1 cellular context compared by ENCODE assay signal in the genomic region with DNA sequence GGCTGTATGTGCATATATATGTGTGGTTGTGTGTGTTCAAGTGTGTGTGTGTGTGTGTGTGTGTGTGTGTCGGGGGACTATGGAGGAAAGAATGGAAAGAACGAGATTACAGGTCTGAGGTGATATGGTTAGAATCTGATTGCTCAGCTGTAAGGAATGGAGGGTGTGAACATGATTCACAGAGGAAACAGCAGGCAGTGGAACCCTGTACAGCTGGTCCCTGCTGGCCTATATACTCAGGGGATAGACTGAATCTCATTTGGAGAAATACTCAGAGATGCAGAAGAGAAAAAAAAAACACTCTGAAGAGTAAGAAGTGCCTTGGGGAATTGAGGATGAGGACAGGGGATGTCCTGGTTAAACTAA.
TF ChIP-seq lines count a peak whose summit lies in the region.

No MANE protein-coding gene starts in this region.

TF ChIP-seq in SK-N-SH treated with all-trans-retinoic acid at 6 μM for 48 hours, 23 proteins besides CTCF, POLR2A, EP300 and RAD21 (continued from another document):
- TF ChIP-seq, protein P1, sequence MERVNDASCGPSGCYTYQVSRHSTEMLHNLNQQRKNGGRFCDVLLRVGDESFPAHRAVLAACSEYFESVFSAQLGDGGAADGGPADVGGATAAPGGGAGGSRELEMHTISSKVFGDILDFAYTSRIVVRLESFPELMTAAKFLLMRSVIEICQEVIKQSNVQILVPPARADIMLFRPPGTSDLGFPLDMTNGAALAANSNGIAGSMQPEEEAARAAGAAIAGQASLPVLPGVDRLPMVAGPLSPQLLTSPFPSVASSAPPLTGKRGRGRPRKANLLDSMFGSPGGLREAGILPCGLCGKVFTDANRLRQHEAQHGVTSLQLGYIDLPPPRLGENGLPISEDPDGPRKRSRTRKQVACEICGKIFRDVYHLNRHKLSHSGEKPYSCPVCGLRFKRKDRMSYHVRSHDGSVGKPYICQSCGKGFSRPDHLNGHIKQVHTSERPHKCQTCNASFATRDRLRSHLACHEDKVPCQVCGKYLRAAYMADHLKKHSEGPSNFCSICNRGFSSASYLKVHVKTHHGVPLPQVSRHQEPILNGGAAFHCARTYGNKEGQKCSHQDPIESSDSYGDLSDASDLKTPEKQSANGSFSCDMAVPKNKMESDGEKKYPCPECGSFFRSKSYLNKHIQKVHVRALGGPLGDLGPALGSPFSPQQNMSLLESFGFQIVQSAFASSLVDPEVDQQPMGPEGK (CRISPR knock-in tag; IDR thresholded peaks at IDR 0.05; ENCODE audit: borderline replicate concordance), result no peak
